Comparison of ENCODE assay signal across 1 cellular context in the genomic region with DNA sequence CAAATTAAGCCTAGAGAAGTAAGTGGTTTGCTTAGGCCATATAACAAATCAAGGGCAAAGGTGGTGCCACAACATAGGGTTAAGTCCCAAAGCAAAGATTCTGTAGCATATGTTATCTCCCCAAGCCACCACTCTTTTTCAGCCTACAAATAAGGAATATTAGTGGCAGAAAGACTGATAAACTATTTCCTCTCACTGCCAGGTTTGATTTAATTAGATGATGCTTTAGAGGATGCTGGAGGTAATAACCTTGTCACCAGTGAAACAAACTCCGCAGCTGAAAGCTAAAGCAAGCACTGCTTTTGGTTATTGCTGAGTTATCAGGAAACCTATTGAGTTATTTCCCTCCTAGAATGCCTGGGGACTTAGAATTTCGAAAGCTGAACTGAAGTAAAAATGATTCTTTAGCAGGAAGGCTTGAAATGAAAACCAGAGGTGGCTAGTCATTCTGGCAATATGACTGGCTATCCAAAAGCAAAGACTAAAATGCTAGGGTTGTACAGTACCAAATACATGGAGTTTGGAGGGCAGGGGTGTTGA.
TF ChIP-seq lines count a peak whose summit lies in the region.

No MANE protein-coding gene starts in this region.

TF ChIP-seq in SK-N-SH, 30 proteins besides CTCF, POLR2A, EP300 and RAD21 (continued from another document):
- TF ChIP-seq RXRA (IDR thresholded peaks at IDR 0.05; ENCODE audit: borderline replicate concordance, low read depth) (no peak), RCOR1 (IDR thresholded peaks at IDR 0.05; ENCODE audit: low read length) (peak; percentile 74), EZH2phosphoT487 (IDR thresholded peaks at IDR 0.05; ENCODE audit: borderline replicate concordance, low read depth) (no peak), NFIC (IDR thresholded peaks at IDR 0.05; ENCODE audit: borderline replicate concordance) (no peak), FOXM1 (IDR thresholded peaks at IDR 0.05; ENCODE audit: low read depth) (no peak), POLR2AphosphoS5 (IDR thresholded peaks at IDR 0.05; ENCODE audit: low read depth, low read length) (no peak), NRF1 (IDR thresholded peaks at IDR 0.05; ENCODE audit: low read depth, low read length) (no peak), GATA2 (CRISPR knock-in tag; IDR thresholded peaks at IDR 0.05) (peak; percentile 53; the same call in 1 of the 2 replicates), SIN3A (IDR thresholded peaks at IDR 0.05; ENCODE audit: borderline replicate concordance, low read depth, low read length) (no peak), FOXJ3 (CRISPR knock-in tag; IDR thresholded peaks at IDR 0.05) (0 out of 2 replicates have a peak, but pooled peaks have one; percentile 46), CHD2 (IDR thresholded peaks at IDR 0.05; ENCODE audit: low read length, partially characterized antibody) (peak; percentile 23), ELF1 (IDR thresholded peaks at IDR 0.05) (no peak), MXI1 (IDR thresholded peaks at IDR 0.05; ENCODE audit: low read depth, low read length) (no peak)
- TF ChIP-seq, protein P1, sequence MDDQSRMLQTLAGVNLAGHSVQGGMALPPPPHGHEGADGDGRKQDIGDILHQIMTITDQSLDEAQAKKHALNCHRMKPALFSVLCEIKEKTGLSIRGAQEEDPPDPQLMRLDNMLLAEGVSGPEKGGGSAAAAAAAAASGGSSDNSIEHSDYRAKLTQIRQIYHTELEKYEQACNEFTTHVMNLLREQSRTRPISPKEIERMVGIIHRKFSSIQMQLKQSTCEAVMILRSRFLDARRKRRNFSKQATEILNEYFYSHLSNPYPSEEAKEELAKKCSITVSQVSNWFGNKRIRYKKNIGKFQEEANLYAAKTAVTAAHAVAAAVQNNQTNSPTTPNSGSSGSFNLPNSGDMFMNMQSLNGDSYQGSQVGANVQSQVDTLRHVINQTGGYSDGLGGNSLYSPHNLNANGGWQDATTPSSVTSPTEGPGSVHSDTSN (IDR thresholded peaks at IDR 0.05): no peak
- TF ChIP-seq, protein P2, sequence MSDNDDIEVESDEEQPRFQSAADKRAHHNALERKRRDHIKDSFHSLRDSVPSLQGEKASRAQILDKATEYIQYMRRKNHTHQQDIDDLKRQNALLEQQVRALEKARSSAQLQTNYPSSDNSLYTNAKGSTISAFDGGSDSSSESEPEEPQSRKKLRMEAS (IDR thresholded peaks at IDR 0.05; ENCODE audit: low read depth): no peak
- TF ChIP-seq, protein P3, sequence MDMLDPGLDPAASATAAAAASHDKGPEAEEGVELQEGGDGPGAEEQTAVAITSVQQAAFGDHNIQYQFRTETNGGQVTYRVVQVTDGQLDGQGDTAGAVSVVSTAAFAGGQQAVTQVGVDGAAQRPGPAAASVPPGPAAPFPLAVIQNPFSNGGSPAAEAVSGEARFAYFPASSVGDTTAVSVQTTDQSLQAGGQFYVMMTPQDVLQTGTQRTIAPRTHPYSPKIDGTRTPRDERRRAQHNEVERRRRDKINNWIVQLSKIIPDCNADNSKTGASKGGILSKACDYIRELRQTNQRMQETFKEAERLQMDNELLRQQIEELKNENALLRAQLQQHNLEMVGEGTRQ (IDR thresholded peaks at IDR 0.05; ENCODE audit: borderline replicate concordance, low read depth, low read length): no peak
- TF ChIP-seq, protein P4, sequence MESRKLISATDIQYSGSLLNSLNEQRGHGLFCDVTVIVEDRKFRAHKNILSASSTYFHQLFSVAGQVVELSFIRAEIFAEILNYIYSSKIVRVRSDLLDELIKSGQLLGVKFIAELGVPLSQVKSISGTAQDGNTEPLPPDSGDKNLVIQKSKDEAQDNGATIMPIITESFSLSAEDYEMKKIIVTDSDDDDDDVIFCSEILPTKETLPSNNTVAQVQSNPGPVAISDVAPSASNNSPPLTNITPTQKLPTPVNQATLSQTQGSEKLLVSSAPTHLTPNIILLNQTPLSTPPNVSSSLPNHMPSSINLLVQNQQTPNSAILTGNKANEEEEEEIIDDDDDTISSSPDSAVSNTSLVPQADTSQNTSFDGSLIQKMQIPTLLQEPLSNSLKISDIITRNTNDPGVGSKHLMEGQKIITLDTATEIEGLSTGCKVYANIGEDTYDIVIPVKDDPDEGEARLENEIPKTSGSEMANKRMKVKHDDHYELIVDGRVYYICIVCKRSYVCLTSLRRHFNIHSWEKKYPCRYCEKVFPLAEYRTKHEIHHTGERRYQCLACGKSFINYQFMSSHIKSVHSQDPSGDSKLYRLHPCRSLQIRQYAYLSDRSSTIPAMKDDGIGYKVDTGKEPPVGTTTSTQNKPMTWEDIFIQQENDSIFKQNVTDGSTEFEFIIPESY (IDR thresholded peaks at IDR 0.05; ENCODE audit: borderline replicate concordance, low read depth): no peak
